Comparison of ENCODE assay signal across 25 cellular contexts in the genomic region with DNA sequence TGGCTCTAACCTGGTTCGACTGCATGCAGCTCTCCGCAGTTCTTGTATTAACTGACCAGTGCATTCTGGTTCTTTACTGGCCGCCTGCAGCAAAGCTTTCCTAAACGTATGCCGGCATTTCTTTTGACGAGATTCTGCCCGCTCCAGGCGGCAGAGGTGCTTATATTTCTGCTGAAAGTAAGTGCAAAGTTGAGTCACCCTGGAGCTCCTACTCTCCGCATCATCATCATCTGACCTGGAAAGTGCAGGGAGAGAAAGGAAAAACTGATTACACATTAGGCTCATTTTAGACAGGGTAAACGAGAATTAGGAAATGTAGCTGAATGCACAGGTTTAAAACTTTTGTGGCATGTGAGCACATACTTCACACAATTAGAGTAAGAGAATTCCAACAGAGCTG. TPM values are rescaled to one million over a fixed set of nuclear protein-coding genes. Genes with fewer than 3 reads are reported as not detected.
DNase-seq lines count a peak whose midpoint lies in the region; ATAC-seq, FAIRE-seq and TF ChIP-seq lines count a peak whose summit lies in the region.
"Had no signal": no experiment of that assay in that cellular context is flagged by ENCODE, and none has a peak within 500 bp of the region (broad histone marks: within the 10 kb centered on the region; RNA-seq: fewer than 3 reads in every experiment).

No MANE protein-coding gene starts in this region.

- no peaks in the 10 kb centered on the region for H3K9me3 ChIP-seq in HUES48 (ENCODE audit: control insufficient read depth, insufficient read depth, low read length)
- H3K9me3 ChIP-seq in astrocyte (ENCODE audit: insufficient read depth, low read depth, low read length), result no peaks in the 10 kb centered on the region
- H3K9me3 ChIP-seq: SK-N-SH had no signal

- H3K4me1 Mint-ChIP-seq in astrocyte (ENCODE audit: low read depth, unreplicated experiment) (peaks cover 7% of the 10 kb centered on the region), type B pancreatic cell (ENCODE audit: unreplicated experiment) (no peaks in the 10 kb centered on the region)

- H3K9me3 Mint-ChIP-seq in astrocyte (ENCODE audit: unreplicated experiment) (peaks cover 6% of the 10 kb centered on the region), type B pancreatic cell (peaks cover 5% of the 10 kb centered on the region)

- peaks cover 14% of the 10 kb centered on the region for H3K79me2 ChIP-seq in astrocyte (ENCODE audit: insufficient read depth, low read length)

- H3K27me3 Mint-ChIP-seq in astrocyte (ENCODE audit: low read depth, unreplicated experiment), result no peaks in the 10 kb centered on the region
- no peaks in the 10 kb centered on the region for H3K27me3 Mint-ChIP-seq in type B pancreatic cell

- H3K36me3 Mint-ChIP-seq in astrocyte (ENCODE audit: low read depth, unreplicated experiment) (peaks cover 18% of the 10 kb centered on the region), type B pancreatic cell (peaks cover 38% of the 10 kb centered on the region)

- DNase-seq in astrocyte (ENCODE audit: low read depth), result no peak
- DNase-seq in kidney epithelial cell (ENCODE audit: low read depth), result peak; percentile 35
- peak; percentile 10 for DNase-seq in putamen (ENCODE audit: low spot score)
- DNase-seq in type B pancreatic cell (ENCODE audit: extremely low spot score, unreplicated experiment), result no peak
- DNase-seq: ACHN, AML-193, DND-41, GM23248, MV-4-11, NCI-H187 treated with DMSO at 0.1 percent for 48 hours, NCI-H2227 treated with DMSO at 0.1 percent for 48 hours, NCI-H524, NCI-H82, PC-3, RPMI8226, SHP77 treated with DMSO at 0.1 percent for 48 hours, SK-N-SH had no signal

- H3K9ac ChIP-seq in HUES48 (ENCODE audit: low read depth, low read length) (no peak overlapping the region), astrocyte (ENCODE audit: low read length) (no peak overlapping the region)
- H3K9ac ChIP-seq: GM23248, KMS-11, SK-N-SH had no signal

- peak overlapping the region; percentile 18 for H3K27ac ChIP-seq in HUES48 (ENCODE audit: low read depth, low read length)
- H3K27ac ChIP-seq in astrocyte (ENCODE audit: low read depth, low read length), result no peak overlapping the region
- H3K27ac ChIP-seq: C4-2B, GM23248, KMS-11 had no signal

- H2AFZ ChIP-seq in astrocyte (ENCODE audit: low read depth, low read length), result no peak overlapping the region
- H2AFZ ChIP-seq: GM23248 had no signal

- H3K4me3 Mint-ChIP-seq in astrocyte (ENCODE audit: unreplicated experiment), result no peak overlapping the region
- H3K4me3 Mint-ChIP-seq in type B pancreatic cell, result no peak overlapping the region

- H3K27ac Mint-ChIP-seq in astrocyte (ENCODE audit: unreplicated experiment) (peak overlapping the region; percentile 76), type B pancreatic cell (no peak overlapping the region)

- TF ChIP-seq CTCF in astrocyte (IDR thresholded peaks at IDR 0.05; ENCODE audit: insufficient read depth, low read depth, low read length) (no peak), kidney epithelial cell (IDR thresholded peaks at IDR 0.05; ENCODE audit: insufficient read depth, low read length, poor library complexity, severe bottlenecking) (no peak), type B pancreatic cell (conservative IDR thresholded peaks at IDR 0.05) (no peak)

- peaks cover 25% of the 10 kb centered on the region for H4K20me1 ChIP-seq in astrocyte (ENCODE audit: insufficient read depth, low read length)

- H3K4me2 ChIP-seq in astrocyte (ENCODE audit: low read length), result no peak overlapping the region
- H3K4me2 ChIP-seq: KMS-11, SK-N-SH had no signal

- ATAC-seq in GM18858 (IDR thresholded peaks at IDR 0.05; ENCODE audit: unreplicated experiment) (no peak), GM18873 (IDR thresholded peaks at IDR 0.05; ENCODE audit: low FRiP score, unreplicated experiment) (no peak), GM19467 (IDR thresholded peaks at IDR 0.05; ENCODE audit: unreplicated experiment) (no peak)
- ATAC-seq: HCT116, HepG2, PC-3 had no signal

- H3K36me3 ChIP-seq in HUES48 (ENCODE audit: control insufficient read depth, insufficient read depth, low read length) (peaks cover 48% of the 10 kb centered on the region), astrocyte (ENCODE audit: insufficient read depth, low read length) (peaks cover 2% of the 10 kb centered on the region), kidney epithelial cell (ENCODE audit: control insufficient read depth, insufficient read depth, low read length) (no peaks in the 10 kb centered on the region)

- H3K4me1 ChIP-seq in HUES48 (ENCODE audit: control insufficient read depth, insufficient read depth, low read length), result peaks cover 15% of the 10 kb centered on the region; the same call in 1 of the 2 replicates
- peaks cover 12% of the 10 kb centered on the region for H3K4me1 ChIP-seq in astrocyte (ENCODE audit: insufficient read depth, low read length)

- FAIRE-seq in astrocyte (lab: Jason Lieb, UNC), result no peak
- FAIRE-seq: HepG2 had no signal

- no peaks in the 10 kb centered on the region for H3K27me3 ChIP-seq in HUES48 (ENCODE audit: control insufficient read depth, insufficient read depth, low read length)
- no peaks in the 10 kb centered on the region for H3K27me3 ChIP-seq in astrocyte (ENCODE audit: insufficient read depth, low read length)
- no peaks in the 10 kb centered on the region for H3K27me3 ChIP-seq in kidney epithelial cell (ENCODE audit: control insufficient read depth, insufficient read depth, low read length)

- H3K4me3 ChIP-seq in HUES48 (ENCODE audit: low read depth, low read length), result no peak overlapping the region
- H3K4me3 ChIP-seq in astrocyte (ENCODE audit: insufficient read depth, low read depth, low read length), result no peak overlapping the region
- H3K4me3 ChIP-seq in kidney epithelial cell (ENCODE audit: low read depth, low read length), result no peak overlapping the region
- H3K4me3 ChIP-seq: GM23248 had no signal

RNA-seq across cellular contexts. Expression of a gene that starts 57.9 kb away (rescaled TPM):
- total RNA-seq in astrocyte, result 20.1 and 21.1 TPM in 2 replicates
- total RNA-seq in kidney epithelial cell, result 9.7 and 11.0 TPM in 2 replicates
- total RNA-seq in type B pancreatic cell (ENCODE audit: low replicate concordance), result 20.4 and 21.0 TPM in 2 replicates

Comparison
In these comparisons a context has a peak if more than half of its experiments do, and no peak if none do; other contexts are left out.
1. DNase-seq: peak in kidney epithelial cell (single experiment) and putamen (single experiment); none in astrocyte (single experiment) and type B pancreatic cell (single experiment).